12 cellular contexts compared by ENCODE assay signal in the genomic region with DNA sequence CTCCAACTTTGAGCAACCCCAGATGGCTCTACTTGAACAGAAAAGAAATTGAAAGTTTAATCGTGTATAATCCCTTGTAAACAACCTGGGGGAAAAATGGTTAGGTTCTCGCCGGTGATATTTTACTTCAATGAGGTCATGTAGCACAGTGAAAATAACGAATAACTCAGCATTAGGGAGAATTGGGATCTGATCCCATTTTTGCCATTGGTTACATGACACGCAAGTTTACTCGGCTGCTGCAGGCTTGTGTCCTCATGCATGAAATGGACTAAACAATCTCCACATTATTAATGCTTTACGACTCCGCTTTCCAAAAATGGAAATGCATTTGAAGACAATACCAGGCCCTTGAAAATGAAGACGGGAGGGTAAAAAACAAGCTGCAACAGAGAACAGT. TPM values are rescaled to one million over a fixed set of nuclear protein-coding genes. Genes with fewer than 3 reads are reported as not detected.
A peak's percentile ranks its signal among the peaks of the same experiment; 100 is the strongest.
DNase-seq lines count a peak whose midpoint lies in the region; ATAC-seq, FAIRE-seq and TF ChIP-seq lines count a peak whose summit lies in the region.
"Had no signal": no experiment of that assay in that cellular context is flagged by ENCODE, and none has a peak within 500 bp of the region (broad histone marks: within the 10 kb centered on the region; RNA-seq: fewer than 3 reads in every experiment).

No MANE protein-coding gene starts in this region.

- no peaks in the 10 kb centered on the region for H3K36me3 ChIP-seq in A673 (ENCODE audit: insufficient read depth, low read length, poor library complexity, severe bottlenecking)
- H3K36me3 ChIP-seq in keratinocyte (ENCODE audit: control insufficient read depth in 2 of 2, extremely low read depth in 1 of 2, insufficient read depth in 2 of 2, low read length in 2 of 2): no peaks in the 10 kb centered on the region

- H3K27ac ChIP-seq in A673 (ENCODE audit: low read depth, low read length, poor library complexity, severe bottlenecking) (peak overlapping the region; percentile 79), keratinocyte (ENCODE audit: control insufficient read depth, insufficient read depth, low read length) (no peak overlapping the region)

- FAIRE-seq in GM12891 (lab: Jason Lieb, UNC) (peak; percentile 85), keratinocyte (lab: Jason Lieb, UNC) (peak; percentile 57)

- H3K9ac ChIP-seq in keratinocyte (ENCODE audit: control insufficient read depth, extremely low read depth, insufficient read depth, low read length): no peak overlapping the region

- POLR2A ChIA-PET in A673 (lab: Charles Lee; ENCODE audit: low non-redundant PET): no interaction called here

- no peak for ATAC-seq in T-helper 17 cell
- ATAC-seq in HG02571 (IDR thresholded peaks at IDR 0.05; ENCODE audit: unreplicated experiment): no peak
- no peak for ATAC-seq in HG03432 (IDR thresholded peaks at IDR 0.05; ENCODE audit: unreplicated experiment)
- ATAC-seq in GM18511 (IDR thresholded peaks at IDR 0.05; ENCODE audit: unreplicated experiment): no peak

- no TSS peak for BruUV-seq in A673 (replicated peaks; lab: Mats Ljungman, UMichigan)

- intact Hi-C loops in A673 (cut with micrococcal nuclease; ENCODE audit: unreplicated experiment): loop anchor here (5.0 to 10.0 kb wide), 3 partner anchors 42 to 230 kb away; partner anchors contain the start of gene GNA13

- peak overlapping the region; percentile 50 for H3K4me3 Mint-ChIP-seq in T-helper 17 cell

- H4K20me1 ChIP-seq in keratinocyte (ENCODE audit: control insufficient read depth, extremely low read depth, insufficient read depth, low read length): no peaks in the 10 kb centered on the region

- no peaks in the 10 kb centered on the region for H3K79me2 ChIP-seq in keratinocyte (ENCODE audit: control insufficient read depth, insufficient read depth, low read length)

- dilution Hi-C loops in keratinocyte (cut with MboI; ENCODE audit: extremely low pct_ligation_motif_present, low sequenced_read_pairs): no loop called here

- no peaks in the 10 kb centered on the region for H3K9me1 ChIP-seq in keratinocyte (ENCODE audit: control insufficient read depth, extremely low read depth, insufficient read depth, low read length)

- H3K4me1 Mint-ChIP-seq in T-helper 17 cell: peaks cover 44% of the 10 kb centered on the region

- H3K36me3 Mint-ChIP-seq in T-helper 17 cell (ENCODE audit: low read depth): no peaks in the 10 kb centered on the region

- TF ChIP-seq POLR2A in GM12891 (IDR thresholded peaks at IDR 0.05; ENCODE audit: low read depth, low read length): no peak

- TF ChIP-seq CTCF in A673 (conservative IDR thresholded peaks at IDR 0.05; ENCODE audit: low read depth, low read length) (no peak), keratinocyte (optimal IDR thresholded peaks at IDR 0.05 in 1 of 3, IDR thresholded peaks at IDR 0.05 in 1 of 3, conservative IDR thresholded peaks at IDR 0.05 in 1 of 3; ENCODE audit: extremely low read depth in 1 of 3, insufficient read depth in 2 of 3, low read length in 3 of 3) (no peak)

- DNase-seq in A673 (ENCODE audit: low spot score) (peak; percentile 33), GM12891 (ENCODE audit: insufficient read length, low spot score) (no peak), T-helper 17 cell (no peak), keratinocyte (ENCODE audit: low read depth, low spot score) (no peak), EL (no peak)
- DNase-seq: activated CD4-positive, alpha-beta T cell treated with anti-CD3 and anti-CD28 coated beads for 48 hours; central memory CD4-positive, alpha-beta T cell; NCI-H1436 treated with DMSO at 0.1 percent for 48 hours; tibial artery had no signal

- H3K4me2 ChIP-seq in keratinocyte (ENCODE audit: control insufficient read depth, extremely low read depth, insufficient read depth, low read depth, low read length): no peak overlapping the region

- H3K9me3 ChIP-seq in A673 (ENCODE audit: low read depth, low read length, poor library complexity, severe bottlenecking) (no peaks in the 10 kb centered on the region), T-helper 17 cell (ENCODE audit: control insufficient read depth, low read length, poor library complexity, severe bottlenecking) (no peaks in the 10 kb centered on the region), keratinocyte (ENCODE audit: control insufficient read depth, low read depth, low read length) (no peaks in the 10 kb centered on the region)
- H3K9me3 ChIP-seq: tibial artery had no signal

- H3K27me3 ChIP-seq in A673 (replicated peaks; ENCODE audit: insufficient read depth, low read depth, low read length, poor library complexity) (no peaks in the 10 kb centered on the region), keratinocyte (ENCODE audit: control insufficient read depth, extremely low read depth, insufficient read depth, low read length) (no peaks in the 10 kb centered on the region)
- H3K27me3 ChIP-seq: tibial artery had no signal

- no peaks in the 10 kb centered on the region for H3K27me3 Mint-ChIP-seq in T-helper 17 cell

- H3K4me3 ChIP-seq in A673 (ENCODE audit: low read depth, low read length, poor library complexity, severe bottlenecking): no peak overlapping the region
- no peak overlapping the region for H3K4me3 ChIP-seq in keratinocyte (ENCODE audit: control insufficient read depth in 2 of 3, extremely low read depth in 1 of 3, insufficient read depth in 2 of 3, low read depth in 1 of 3, low read length in 3 of 3)

- CTCF ChIA-PET in A673 (lab: Charles Lee): no interaction called here

- no peak overlapping the region for H2AFZ ChIP-seq in keratinocyte (ENCODE audit: control insufficient read depth, low read length)

- H3K27ac Mint-ChIP-seq in T-helper 17 cell: peak overlapping the region; percentile 95

- H3K4me1 ChIP-seq in A673 (ENCODE audit: insufficient read depth, low read length, poor library complexity, severe bottlenecking) (peaks cover 34% of the 10 kb centered on the region), keratinocyte (ENCODE audit: control insufficient read depth, extremely low read depth, insufficient read depth, low read length) (peaks cover 16% of the 10 kb centered on the region)

TF ChIP-seq in GM12891, 5 proteins besides CTCF, POLR2A, EP300 and RAD21:
- TF ChIP-seq POU2F2 (IDR thresholded peaks at IDR 0.05; ENCODE audit: low read depth, low read length) (no peak), PAX5 (IDR thresholded peaks at IDR 0.05; ENCODE audit: insufficient read depth, low read length, severe bottlenecking) (no peak), SPI1 (IDR thresholded peaks at IDR 0.05; ENCODE audit: low read depth, low read length) (no peak), TAF1 (IDR thresholded peaks at IDR 0.05; ENCODE audit: low read depth, low read length) (no peak), POLR2AphosphoS5 (IDR thresholded peaks at IDR 0.05; ENCODE audit: low read depth, low read length) (no peak)
TF ChIP-seq in GM12891: peak in this region for 0.

RNA-seq across cellular contexts. Expression of gene LRRC37A3, which starts 45.5 kb away (rescaled TPM):
- 17.2 and 17.6 TPM in 2 replicates for total RNA-seq in A673 (2021)
- polyA plus RNA-seq in GM12891 (2012; ENCODE audit: low read depth, missing spikeins): 1.8 TPM
- 10 to 100 TPM; 18.6 to 50.9 TPM for total RNA-seq in T-helper 17 cell
- 1.2 to 3.2 TPM (median 2.0 TPM) in 3 replicates for polyA plus RNA-seq in keratinocyte
- 6.3 TPM for polyA plus RNA-seq in keratinocyte (2011; ENCODE audit: low read depth)
- 1.1 and 1.6 TPM in 2 replicates for polyA plus RNA-seq in keratinocyte (2011; cell fraction: cytosol; rRNA removed)
- polyA plus RNA-seq in keratinocyte (2011; cell fraction: nucleus; rRNA removed): 10.5 and 12.8 TPM in 2 replicates
- 1.3 and 4.0 TPM in 2 replicates for polyA plus RNA-seq in keratinocyte (2012; ENCODE audit: low replicate concordance)
- 3.4 to 9.0 TPM (median 7.2 TPM) in 3 replicates for polyA minus RNA-seq in keratinocyte
- not detected for polyA minus RNA-seq in keratinocyte (2011; cell fraction: cytosol; rRNA and poly(A)+ RNA removed)
- 9.7 and 14.0 TPM in 2 replicates for polyA minus RNA-seq in keratinocyte (2011; cell fraction: nucleus; rRNA and poly(A)+ RNA removed)
